1 cellular context compared by ENCODE assay signal in the genomic region with DNA sequence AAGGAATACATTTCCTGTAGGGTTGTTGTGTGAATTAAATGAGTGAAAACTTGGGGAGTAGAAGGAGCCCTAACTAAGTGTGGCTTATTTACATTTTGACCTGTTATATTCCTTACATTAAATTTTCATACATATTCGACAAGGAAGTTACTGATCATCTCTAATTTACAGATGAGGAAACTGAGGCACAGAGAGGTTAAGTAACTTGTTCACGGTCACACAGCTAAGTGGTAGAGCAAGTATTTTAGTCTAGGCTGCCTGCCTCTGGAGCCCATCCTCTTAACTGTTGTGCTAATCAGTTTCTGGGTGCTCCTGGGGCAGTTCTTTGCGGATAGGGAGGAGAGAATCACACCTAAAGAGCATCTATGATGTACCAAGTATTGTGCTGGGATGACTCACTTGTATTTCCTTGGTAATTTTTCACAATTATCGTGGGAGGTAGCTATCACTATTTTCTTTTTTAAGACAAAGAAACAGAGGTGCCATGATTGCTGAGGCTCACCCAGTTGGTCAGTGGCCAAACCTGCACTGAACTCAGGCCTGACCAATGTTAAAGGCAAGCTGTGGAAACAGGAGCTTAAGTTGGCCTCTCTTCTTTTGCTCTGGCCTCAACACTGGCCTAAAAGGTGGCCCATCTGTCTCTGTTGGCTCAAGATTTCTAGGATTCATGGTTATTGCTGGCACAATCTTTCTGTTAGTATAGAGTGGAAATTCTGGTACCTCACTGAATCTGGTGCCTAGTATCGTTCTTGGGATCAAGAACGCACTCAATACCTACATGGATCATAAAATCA.
TF ChIP-seq lines count a peak whose summit lies in the region.

No MANE protein-coding gene starts in this region.

TF ChIP-seq in K562, 482 proteins besides CTCF, POLR2A, EP300 and RAD21 (continued from another document):
- peak; percentile 77 for TF ChIP-seq BCOR (IDR thresholded peaks at IDR 0.05)
- no peak for TF ChIP-seq ZNF23 (CRISPR knock-in tag; IDR thresholded peaks at IDR 0.05)
- no peak for TF ChIP-seq L3MBTL2 (IDR thresholded peaks at IDR 0.05)
- no peak for TF ChIP-seq GTF2E2 (tag; IDR thresholded peaks at IDR 0.05)
- TF ChIP-seq CBX2 (IDR thresholded peaks at IDR 0.05; ENCODE audit: insufficient read depth, low read length, poor library complexity, severe bottlenecking) = no peak
- TF ChIP-seq, protein P1, sequence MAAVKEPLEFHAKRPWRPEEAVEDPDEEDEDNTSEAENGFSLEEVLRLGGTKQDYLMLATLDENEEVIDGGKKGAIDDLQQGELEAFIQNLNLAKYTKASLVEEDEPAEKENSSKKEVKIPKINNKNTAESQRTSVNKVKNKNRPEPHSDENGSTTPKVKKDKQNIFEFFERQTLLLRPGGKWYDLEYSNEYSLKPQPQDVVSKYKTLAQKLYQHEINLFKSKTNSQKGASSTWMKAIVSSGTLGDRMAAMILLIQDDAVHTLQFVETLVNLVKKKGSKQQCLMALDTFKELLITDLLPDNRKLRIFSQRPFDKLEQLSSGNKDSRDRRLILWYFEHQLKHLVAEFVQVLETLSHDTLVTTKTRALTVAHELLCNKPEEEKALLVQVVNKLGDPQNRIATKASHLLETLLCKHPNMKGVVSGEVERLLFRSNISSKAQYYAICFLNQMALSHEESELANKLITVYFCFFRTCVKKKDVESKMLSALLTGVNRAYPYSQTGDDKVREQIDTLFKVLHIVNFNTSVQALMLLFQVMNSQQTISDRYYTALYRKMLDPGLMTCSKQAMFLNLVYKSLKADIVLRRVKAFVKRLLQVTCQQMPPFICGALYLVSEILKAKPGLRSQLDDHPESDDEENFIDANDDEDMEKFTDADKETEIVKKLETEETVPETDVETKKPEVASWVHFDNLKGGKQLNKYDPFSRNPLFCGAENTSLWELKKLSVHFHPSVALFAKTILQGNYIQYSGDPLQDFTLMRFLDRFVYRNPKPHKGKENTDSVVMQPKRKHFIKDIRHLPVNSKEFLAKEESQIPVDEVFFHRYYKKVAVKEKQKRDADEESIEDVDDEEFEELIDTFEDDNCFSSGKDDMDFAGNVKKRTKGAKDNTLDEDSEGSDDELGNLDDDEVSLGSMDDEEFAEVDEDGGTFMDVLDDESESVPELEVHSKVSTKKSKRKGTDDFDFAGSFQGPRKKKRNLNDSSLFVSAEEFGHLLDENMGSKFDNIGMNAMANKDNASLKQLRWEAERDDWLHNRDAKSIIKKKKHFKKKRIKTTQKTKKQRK (IDR thresholded peaks at IDR 0.05; ENCODE audit: borderline replicate concordance, low read depth, low read length) = no peak
- TF ChIP-seq ZNF707 (CRISPR knock-in tag; conservative IDR thresholded peaks at IDR 0.05) = no peak
- TF ChIP-seq RBM25 (IDR thresholded peaks at IDR 0.05; ENCODE audit: low read depth, low read length, severe bottlenecking) = peak; percentile 91
- TF ChIP-seq MCM2 (IDR thresholded peaks at IDR 0.05; ENCODE audit: low read depth) = no peak
- TF ChIP-seq TAF15 (IDR thresholded peaks at IDR 0.05; ENCODE audit: low read depth, low read length) = no peak
- TF ChIP-seq TARDBP (IDR thresholded peaks at IDR 0.05) = no peak
- no peak for TF ChIP-seq RB1 (IDR thresholded peaks at IDR 0.05; ENCODE audit: low read depth)
- no peak for TF ChIP-seq ATF4 (CRISPR knock-in tag; IDR thresholded peaks at IDR 0.05)
- TF ChIP-seq, protein P2, sequence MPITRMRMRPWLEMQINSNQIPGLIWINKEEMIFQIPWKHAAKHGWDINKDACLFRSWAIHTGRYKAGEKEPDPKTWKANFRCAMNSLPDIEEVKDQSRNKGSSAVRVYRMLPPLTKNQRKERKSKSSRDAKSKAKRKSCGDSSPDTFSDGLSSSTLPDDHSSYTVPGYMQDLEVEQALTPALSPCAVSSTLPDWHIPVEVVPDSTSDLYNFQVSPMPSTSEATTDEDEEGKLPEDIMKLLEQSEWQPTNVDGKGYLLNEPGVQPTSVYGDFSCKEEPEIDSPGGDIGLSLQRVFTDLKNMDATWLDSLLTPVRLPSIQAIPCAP (CRISPR knock-in tag; IDR thresholded peaks at IDR 0.05; ENCODE audit: borderline replicate concordance) = no peak
- TF ChIP-seq HMG20B (CRISPR knock-in tag; IDR thresholded peaks at IDR 0.05) = no peak
- no peak for TF ChIP-seq ZNF77 (CRISPR knock-in tag; IDR thresholded peaks at IDR 0.05)
- TF ChIP-seq ASH1L (IDR thresholded peaks at IDR 0.05; ENCODE audit: borderline replicate concordance, low read depth, partially characterized antibody) = no peak
